In the genomic region with DNA sequence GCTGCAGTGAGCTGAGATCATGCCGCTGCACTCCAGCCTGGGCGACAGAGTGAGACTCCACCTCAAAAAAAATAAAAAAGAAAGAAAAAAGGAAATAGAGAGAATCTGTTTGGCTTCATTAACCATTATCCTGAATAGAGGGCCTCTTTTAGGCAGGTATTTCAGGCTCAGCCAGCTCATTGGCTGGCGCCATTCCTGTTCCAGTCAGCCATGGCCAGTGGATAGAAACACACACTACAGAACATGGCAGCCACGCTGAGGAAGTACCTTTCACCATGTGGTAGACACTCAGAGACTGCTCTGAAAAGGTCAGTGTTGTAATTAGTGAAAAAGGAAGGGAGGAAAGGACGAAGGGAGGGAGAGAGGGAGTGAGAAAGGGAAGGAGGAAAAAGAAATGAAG, we compare ENCODE assay signal across 24 cellular contexts.
"Had no signal": no experiment of that assay in that cellular context is flagged by ENCODE, and none has a peak within 500 bp of the region (broad histone marks: within the 10 kb centered on the region; RNA-seq: fewer than 3 reads in every experiment).

No MANE protein-coding gene starts in this region.

- ATAC-seq: activated CD4-positive, alpha-beta T cell treated with anti-CD3 and anti-CD28 coated beads for 36 hours; effector memory CD8-positive, alpha-beta T cell; heart left ventricle; left lobe of liver; lower lobe of right lung; mucosa of descending colon; natural killer cell treated with Interleukin-12 subunit alpha and Interleukin-12 subunit beta and Interleukin-15 and Interleukin-18, amount 100 ng/mL, for 72 hours; right cardiac atrium had no signal

- FAIRE-seq: urothelium cell line had no signal

- H3K9me3 ChIP-seq: lower lobe of right lung, mucosa of descending colon had no signal

- H3K27ac ChIP-seq: ascending aorta, brain microvascular endothelial cell, coronary artery, heart left ventricle, lower lobe of right lung, tibial nerve had no signal

- H3K27me3 ChIP-seq: ascending aorta, brain microvascular endothelial cell, heart left ventricle, tibial nerve had no signal

- DNase-seq: activated B cell treated with CpG ODN at 0.5 μM for 24 hours; activated CD4-positive, alpha-beta T cell treated with anti-CD3 and anti-CD28 coated beads for 36 hours; activated CD4-positive, alpha-beta T cell treated with anti-CD3 and anti-CD28 coated beads, Interleukin-2, amount 50 U/mL, for 4 hours; activated gamma-delta T cell; activated naive CD4-positive, alpha-beta T cell treated with anti-CD3 and anti-CD28 coated beads, Interleukin-2, amount 10 ng/mL, durations not matched to agents 7 days and 5 days; activated naive CD8-positive, alpha-beta T cell treated with anti-CD3 and anti-CD28 coated beads, Interleukin-2, amount 10 ng/mL, durations not matched to agents 7 days and 5 days; brain microvascular endothelial cell; effector memory CD8-positive, alpha-beta T cell; foreskin fibroblast; heart left ventricle; hypothalamus; immature natural killer cell; lower lobe of right lung; mucosa of descending colon; posterior cingulate gyrus; right cardiac atrium; stimulated activated CD4-positive, alpha-beta T cell treated with anti-CD3 and anti-CD28 coated beads, Interleukin-2, amount 100 ng/mL, for 48 hours; stimulated activated naive CD4-positive, alpha-beta T cell treated with Interleukin-2 at 50 U/mL for 16 hours had no signal

- H3K4me3 ChIP-seq: ascending aorta, coronary artery, heart left ventricle, lower lobe of right lung, mucosa of descending colon, tibial nerve had no signal

- H3K36me3 ChIP-seq: ascending aorta, brain microvascular endothelial cell, heart left ventricle, lower lobe of right lung, tibial nerve had no signal

- H3K4me1 ChIP-seq: ascending aorta, lower lobe of right lung, tibial nerve had no signal
